ENCODE assay signal across 33 cellular contexts in genomic region chr1:17973694-17974093, GRCh38.
"Had no signal": no experiment of that assay in that cellular context is flagged by ENCODE, and none has a peak within 500 bp of the region (broad histone marks: within the 10 kb centered on the region; RNA-seq: fewer than 3 reads in every experiment).

No MANE protein-coding gene starts in this region.

- ATAC-seq: activated T-cell treated with anti-CD3 and anti-CD28 coated beads, Interleukin-2, amount 50 U/mL, for 72 hours; activated T-helper 17 cell treated with anti-CD3 and anti-CD28 coated beads, Interleukin-2, amount 50 U/mL, for 72 hours; body of pancreas had no signal

- H3K9me3 ChIP-seq: ascending aorta, body of pancreas, breast epithelium, MG63 had no signal

- H3K27ac ChIP-seq: ascending aorta, body of pancreas, breast epithelium, VCaP had no signal

- H3K4me3 ChIP-seq: ascending aorta, body of pancreas, breast epithelium, MG63 had no signal

- H3K4me1 ChIP-seq: ascending aorta, body of pancreas, breast epithelium had no signal

- DNase-seq: activated B cell treated with CpG ODN at 0.5 μM for 24 hours; activated CD4-positive, alpha-beta memory T cell treated with anti-CD3 and anti-CD28 coated beads for 36 hours; activated CD4-positive, alpha-beta T cell treated with anti-CD3 and anti-CD28 coated beads for 4 hours; activated CD4-positive, alpha-beta T cell treated with anti-CD3 and anti-CD28 coated beads, Interleukin-2, amount 50 U/mL, for 1 hour; activated CD4-positive, CD25-positive, alpha-beta regulatory T cell treated with anti-CD3 and anti-CD28 coated beads, Interleukin-2, amount 50 U/mL, for 72 hours; activated CD8-positive, alpha-beta memory T cell treated with anti-CD3 and anti-CD28 coated beads, Interleukin-2, amount 50 U/mL, for 4 hours; activated effector memory CD4-positive, alpha-beta T cell treated with anti-CD3 and anti-CD28 coated beads, Interleukin-2, amount 50 U/mL, for 16 hours; activated naive CD4-positive, alpha-beta T cell treated with Interleukin-2 at 50 U/mL for 16 hours; activated naive CD8-positive, alpha-beta T cell treated with anti-CD3 and anti-CD28 coated beads, Interleukin-2, amount 10 ng/mL, durations not matched to agents 7 days and 5 days; activated T-cell treated with anti-CD3 and anti-CD28 coated beads, Interleukin-2, amount 50 U/mL, for 72 hours; amygdala; body of pancreas; Kasumi-1; KG1; MG63; NCI-H1092 treated with DMSO at 0.1 percent for 48 hours; NCI-H146; NCI-H187; NCI-H2029 treated with DMSO at 0.1 percent for 48 hours; NCI-H2171; NCI-H510A; NCI-H526; NCI-H748 treated with DMSO at 0.1 percent for 48 hours; OCI-M1; Right ventricle myocardium superior; SW 1271; T-helper 1 cell; T-helper 2 cell; T-helper 9 cell had no signal

- H3K27me3 ChIP-seq: ascending aorta, body of pancreas had no signal

- H3K36me3 ChIP-seq: ascending aorta, breast epithelium, MG63 had no signal
